In genomic region chr3:45821127-45821526, GRCh38 we compare ENCODE assay signal across 26 cellular contexts. TPM values are rescaled to one million over a fixed set of nuclear protein-coding genes. Genes with fewer than 3 reads are reported as not detected.
A peak's percentile ranks its signal among the peaks of the same experiment; 100 is the strongest.
DNase-seq lines count a peak whose midpoint lies in the region; ATAC-seq, FAIRE-seq and TF ChIP-seq lines count a peak whose summit lies in the region.
"Had no signal": no experiment of that assay in that cellular context is flagged by ENCODE, and none has a peak within 500 bp of the region (broad histone marks: within the 10 kb centered on the region; RNA-seq: fewer than 3 reads in every experiment).

No MANE protein-coding gene starts in this region.

- ATAC-seq in left colon (peak; percentile 53), GM18520 (IDR thresholded peaks at IDR 0.05; ENCODE audit: unreplicated experiment) (no peak)

- H3K36me3 ChIP-seq in endodermal cell (ENCODE audit: control insufficient read depth, insufficient read depth, low read length) (peaks cover 19% of the 10 kb centered on the region), small intestine (ENCODE audit: control insufficient read depth in 2 of 2, insufficient read depth in 2 of 2, low read length in 2 of 2) (no peaks in the 10 kb centered on the region)
- H3K36me3 ChIP-seq: BE2C had no signal

- no peak overlapping the region for H3K27ac ChIP-seq in endodermal cell (ENCODE audit: low read depth, low read length)
- H3K27ac ChIP-seq in small intestine (ENCODE audit: low read depth in 1 of 2, low read length in 1 of 2): peak overlapping the region in 1 of 2 donors; percentile 47
- H3K27ac ChIP-seq: BLaER1 had no signal

- H3K4me3 Mint-ChIP-seq in endodermal cell (no peak overlapping the region), endothelial cell (ENCODE audit: unreplicated experiment) (no peak overlapping the region)
- H3K4me3 Mint-ChIP-seq: CD14-positive monocyte; CD4-positive, alpha-beta memory T cell; CD4-positive, CD25-positive, alpha-beta regulatory T cell; CD8-positive, alpha-beta memory T cell had no signal

- intact Hi-C loops in left colon (cut with DNase I, micrococcal nuclease): no loop called here
- intact Hi-C loops in head of caudate nucleus (cut with DNase I): no loop called here

- no peak overlapping the region for H3K9ac ChIP-seq in endodermal cell (ENCODE audit: extremely low read depth, low read length, poor library complexity, severe bottlenecking)
- H3K9ac ChIP-seq: BLaER1 had no signal

- peaks cover 9% of the 10 kb centered on the region for H3K9me3 Mint-ChIP-seq in endodermal cell
- no peaks in the 10 kb centered on the region for H3K9me3 Mint-ChIP-seq in endothelial cell (ENCODE audit: unreplicated experiment)

- H3K27me3 ChIP-seq in endodermal cell (ENCODE audit: control insufficient read depth, insufficient read depth, low read length, poor library complexity, severe bottlenecking): no peaks in the 10 kb centered on the region
- H3K27me3 ChIP-seq in small intestine (ENCODE audit: control insufficient read depth in 2 of 2, insufficient read depth in 2 of 2, low read length in 2 of 2): no peaks in the 10 kb centered on the region
- H3K27me3 ChIP-seq: BE2C, BLaER1 had no signal

- peak overlapping the region; percentile 7 for H3K27ac Mint-ChIP-seq in endodermal cell
- no peak overlapping the region for H3K27ac Mint-ChIP-seq in endothelial cell (ENCODE audit: unreplicated experiment)
- H3K27ac Mint-ChIP-seq: CD4-positive, alpha-beta memory T cell; CD4-positive, CD25-positive, alpha-beta regulatory T cell had no signal

- H3K9me3 ChIP-seq in endodermal cell (ENCODE audit: control insufficient read depth, low read length) (peaks cover 8% of the 10 kb centered on the region), small intestine (ENCODE audit: control insufficient read depth, low read depth) (no peaks in the 10 kb centered on the region)
- H3K9me3 ChIP-seq: BE2C had no signal

- H3K36me3 Mint-ChIP-seq in endodermal cell (ENCODE audit: low read depth) (peaks cover 15% of the 10 kb centered on the region), endothelial cell (ENCODE audit: low read depth, unreplicated experiment) (peaks cover 27% of the 10 kb centered on the region)

- no peak for FAIRE-seq in small intestine (lab: Jason Lieb, UNC)
- FAIRE-seq: A204.1, G401.6, GM12891 had no signal

- DNase-seq in endodermal cell: no peak
- DNase-seq in left colon: no peak
- peak; percentile 91 for DNase-seq in small intestine
- no peak for DNase-seq in head of caudate nucleus
- DNase-seq in endothelial cell (ENCODE audit: low spot score): no peak
- DNase-seq: 8988T; ACHN; BE2C; C1 segment of cervical spinal cord; CD4-positive, alpha-beta memory T cell; CD4-positive, CD25-positive, alpha-beta regulatory T cell; CD8-positive, alpha-beta memory T cell; COR-L47; DMS 273 treated with DMSO at 0.1 percent for 48 hours; DMS153; DMS53; DMS79; GF-D8 had no signal

- no peaks in the 10 kb centered on the region for H3K4me1 Mint-ChIP-seq in endodermal cell
- no peaks in the 10 kb centered on the region for H3K4me1 Mint-ChIP-seq in endothelial cell (ENCODE audit: unreplicated experiment)
- H3K4me1 Mint-ChIP-seq: CD14-positive monocyte; CD4-positive, alpha-beta memory T cell had no signal

- WGBS in endodermal cell (ENCODE audit: insufficient coverage in 1 of 2, insufficient read length in 1 of 2), 2 experiments: 90 to 100% methylated on average over 1 of the region's 1 CpG
- 68 to 96% (median 92%) methylated on average over 1 of the region's 1 CpG for whole genome bisulfite sequencing in small intestine, 3 donors

- no peak for TF ChIP-seq CTCF in endodermal cell (conservative IDR thresholded peaks at IDR 0.05)
- TF ChIP-seq CTCF in endothelial cell (IDR thresholded peaks at IDR 0.05; ENCODE audit: unreplicated experiment): no peak

- H3K4me3 ChIP-seq in endodermal cell (ENCODE audit: low read length): no peak overlapping the region
- H3K4me3 ChIP-seq in small intestine (ENCODE audit: low read depth in 1 of 2, low read length in 2 of 2): no peak overlapping the region
- H3K4me3 ChIP-seq: BLaER1 had no signal

- H3K27me3 Mint-ChIP-seq in endodermal cell (ENCODE audit: insufficient read depth) (no peaks in the 10 kb centered on the region), endothelial cell (ENCODE audit: unreplicated experiment) (no peaks in the 10 kb centered on the region)
- H3K27me3 Mint-ChIP-seq: CD4-positive, alpha-beta memory T cell; CD4-positive, CD25-positive, alpha-beta regulatory T cell; CD8-positive, alpha-beta memory T cell had no signal

- H3K4me1 ChIP-seq in endodermal cell (ENCODE audit: control insufficient read depth, insufficient read depth, low read length) (no peaks in the 10 kb centered on the region), small intestine (ENCODE audit: control insufficient read depth in 2 of 2, insufficient read depth in 1 of 2, low read depth in 1 of 2, low read length in 1 of 2) (peaks cover 0 to 21% of the 10 kb centered on the region in 2 donors)
- H3K4me1 ChIP-seq: BE2C, BLaER1 had no signal

RNA-seq across cellular contexts. Expression of gene LZTFL1, which starts 20.8 kb away (rescaled TPM):
- total RNA-seq in endodermal cell (10 to 100 TPM; 12.1 to 19.8 TPM), left colon (10 to 100 TPM in 1 of 2 donors, 1 to 10 TPM in 1; 9.8 to 11.2 TPM), endothelial cell (ENCODE audit: unreplicated experiment) (19.5 TPM)
- 29.6 TPM for polyA plus RNA-seq in endodermal cell (2013, experiment 1 of 2)
- polyA plus RNA-seq in endodermal cell (2013, experiment 2 of 2): 29.9 TPM
- 1 to 10 TPM; 4.5 to 7.7 (median 5.4) TPM for polyA plus RNA-seq in small intestine

RNA-seq across cellular contexts. Expression of gene SLC6A20, which starts 24.8 kb away (rescaled TPM):
- total RNA-seq in endodermal cell (1 to 10 TPM in 1 of 2 donors, under 1 TPM in 1; 0.29 to 1.5 TPM), left colon (10 to 100 TPM in 1 of 2 donors, 1 to 10 TPM in 1; 2.4 to 11.8 TPM), endothelial cell (ENCODE audit: unreplicated experiment) (0.21 TPM)
- 0.18 TPM for polyA plus RNA-seq in endodermal cell (2013, experiment 1 of 2)
- 0.46 TPM for polyA plus RNA-seq in endodermal cell (2013, experiment 2 of 2)
- 10 to 100 TPM; 10.9 to 38.4 (median 27.1) TPM for polyA plus RNA-seq in small intestine
- total RNA-seq: A673; CD4-positive, alpha-beta memory T cell; CD4-positive, CD25-positive, alpha-beta regulatory T cell; CD8-positive, alpha-beta memory T cell had no signal
- polyA plus RNA-seq: AG04450; CD14-positive monocyte; CD8-positive, alpha-beta memory T cell had no signal
